ENCODE assay signal across 1 cellular context in the genomic region with DNA sequence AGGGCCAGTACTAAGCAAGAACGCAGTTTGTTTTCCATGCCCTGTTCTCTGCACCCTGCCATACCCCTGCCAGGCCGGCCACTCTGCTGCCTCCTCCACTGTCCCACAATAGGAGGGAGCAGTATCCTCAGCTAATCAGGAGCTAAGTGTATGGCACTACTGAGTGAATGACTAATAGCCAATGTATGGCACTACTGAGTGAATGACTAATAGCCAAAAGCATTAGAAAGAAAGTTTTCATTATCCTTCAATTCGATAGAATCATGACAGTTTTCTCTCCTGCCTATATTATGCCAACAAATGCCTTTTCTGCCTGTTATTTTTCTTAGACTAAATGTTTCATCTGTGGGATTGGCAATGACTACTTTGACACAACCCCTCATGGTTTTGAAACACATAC.
TF ChIP-seq lines count a peak whose summit lies in the region.

No MANE protein-coding gene starts in this region.

TF ChIP-seq in H1, 55 proteins besides CTCF, POLR2A, EP300 and RAD21:
- TF ChIP-seq ZNF274 (IDR thresholded peaks at IDR 0.05; ENCODE audit: borderline replicate concordance, extremely low read depth, low read length): no peak
- no peak for TF ChIP-seq TCF12 (IDR thresholded peaks at IDR 0.05; ENCODE audit: low read depth, low read length)
- TF ChIP-seq FOSL1 (IDR thresholded peaks at IDR 0.05; ENCODE audit: insufficient read depth, low read depth, low read length): no peak
- no peak for TF ChIP-seq SRF (IDR thresholded peaks at IDR 0.05; ENCODE audit: low read depth, low read length)
- TF ChIP-seq, protein P1, sequence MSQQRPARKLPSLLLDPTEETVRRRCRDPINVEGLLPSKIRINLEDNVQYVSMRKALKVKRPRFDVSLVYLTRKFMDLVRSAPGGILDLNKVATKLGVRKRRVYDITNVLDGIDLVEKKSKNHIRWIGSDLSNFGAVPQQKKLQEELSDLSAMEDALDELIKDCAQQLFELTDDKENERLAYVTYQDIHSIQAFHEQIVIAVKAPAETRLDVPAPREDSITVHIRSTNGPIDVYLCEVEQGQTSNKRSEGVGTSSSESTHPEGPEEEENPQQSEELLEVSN (IDR thresholded peaks at IDR 0.05): no peak
- TF ChIP-seq KDM5A (IDR thresholded peaks at IDR 0.05; ENCODE audit: low read length): no peak
- no peak for TF ChIP-seq EZH2 (IDR thresholded peaks at IDR 0.05; ENCODE audit: low read depth, low read length, severe bottlenecking)
- TF ChIP-seq CBX8 (IDR thresholded peaks at IDR 0.05; ENCODE audit: borderline replicate concordance, low read depth, low read length): no peak
- no peak for TF ChIP-seq PHF8 (conservative IDR thresholded peaks at IDR 0.05; ENCODE audit: low read depth, low read length)
- no peak for TF ChIP-seq KDM4A (IDR thresholded peaks at IDR 0.05; ENCODE audit: low read depth, low read length, severe bottlenecking)
- TF ChIP-seq, protein P2, sequence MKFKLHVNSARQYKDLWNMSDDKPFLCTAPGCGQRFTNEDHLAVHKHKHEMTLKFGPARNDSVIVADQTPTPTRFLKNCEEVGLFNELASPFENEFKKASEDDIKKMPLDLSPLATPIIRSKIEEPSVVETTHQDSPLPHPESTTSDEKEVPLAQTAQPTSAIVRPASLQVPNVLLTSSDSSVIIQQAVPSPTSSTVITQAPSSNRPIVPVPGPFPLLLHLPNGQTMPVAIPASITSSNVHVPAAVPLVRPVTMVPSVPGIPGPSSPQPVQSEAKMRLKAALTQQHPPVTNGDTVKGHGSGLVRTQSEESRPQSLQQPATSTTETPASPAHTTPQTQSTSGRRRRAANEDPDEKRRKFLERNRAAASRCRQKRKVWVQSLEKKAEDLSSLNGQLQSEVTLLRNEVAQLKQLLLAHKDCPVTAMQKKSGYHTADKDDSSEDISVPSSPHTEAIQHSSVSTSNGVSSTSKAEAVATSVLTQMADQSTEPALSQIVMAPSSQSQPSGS (IDR thresholded peaks at IDR 0.05; ENCODE audit: low read length): no peak
- TF ChIP-seq, protein P3, sequence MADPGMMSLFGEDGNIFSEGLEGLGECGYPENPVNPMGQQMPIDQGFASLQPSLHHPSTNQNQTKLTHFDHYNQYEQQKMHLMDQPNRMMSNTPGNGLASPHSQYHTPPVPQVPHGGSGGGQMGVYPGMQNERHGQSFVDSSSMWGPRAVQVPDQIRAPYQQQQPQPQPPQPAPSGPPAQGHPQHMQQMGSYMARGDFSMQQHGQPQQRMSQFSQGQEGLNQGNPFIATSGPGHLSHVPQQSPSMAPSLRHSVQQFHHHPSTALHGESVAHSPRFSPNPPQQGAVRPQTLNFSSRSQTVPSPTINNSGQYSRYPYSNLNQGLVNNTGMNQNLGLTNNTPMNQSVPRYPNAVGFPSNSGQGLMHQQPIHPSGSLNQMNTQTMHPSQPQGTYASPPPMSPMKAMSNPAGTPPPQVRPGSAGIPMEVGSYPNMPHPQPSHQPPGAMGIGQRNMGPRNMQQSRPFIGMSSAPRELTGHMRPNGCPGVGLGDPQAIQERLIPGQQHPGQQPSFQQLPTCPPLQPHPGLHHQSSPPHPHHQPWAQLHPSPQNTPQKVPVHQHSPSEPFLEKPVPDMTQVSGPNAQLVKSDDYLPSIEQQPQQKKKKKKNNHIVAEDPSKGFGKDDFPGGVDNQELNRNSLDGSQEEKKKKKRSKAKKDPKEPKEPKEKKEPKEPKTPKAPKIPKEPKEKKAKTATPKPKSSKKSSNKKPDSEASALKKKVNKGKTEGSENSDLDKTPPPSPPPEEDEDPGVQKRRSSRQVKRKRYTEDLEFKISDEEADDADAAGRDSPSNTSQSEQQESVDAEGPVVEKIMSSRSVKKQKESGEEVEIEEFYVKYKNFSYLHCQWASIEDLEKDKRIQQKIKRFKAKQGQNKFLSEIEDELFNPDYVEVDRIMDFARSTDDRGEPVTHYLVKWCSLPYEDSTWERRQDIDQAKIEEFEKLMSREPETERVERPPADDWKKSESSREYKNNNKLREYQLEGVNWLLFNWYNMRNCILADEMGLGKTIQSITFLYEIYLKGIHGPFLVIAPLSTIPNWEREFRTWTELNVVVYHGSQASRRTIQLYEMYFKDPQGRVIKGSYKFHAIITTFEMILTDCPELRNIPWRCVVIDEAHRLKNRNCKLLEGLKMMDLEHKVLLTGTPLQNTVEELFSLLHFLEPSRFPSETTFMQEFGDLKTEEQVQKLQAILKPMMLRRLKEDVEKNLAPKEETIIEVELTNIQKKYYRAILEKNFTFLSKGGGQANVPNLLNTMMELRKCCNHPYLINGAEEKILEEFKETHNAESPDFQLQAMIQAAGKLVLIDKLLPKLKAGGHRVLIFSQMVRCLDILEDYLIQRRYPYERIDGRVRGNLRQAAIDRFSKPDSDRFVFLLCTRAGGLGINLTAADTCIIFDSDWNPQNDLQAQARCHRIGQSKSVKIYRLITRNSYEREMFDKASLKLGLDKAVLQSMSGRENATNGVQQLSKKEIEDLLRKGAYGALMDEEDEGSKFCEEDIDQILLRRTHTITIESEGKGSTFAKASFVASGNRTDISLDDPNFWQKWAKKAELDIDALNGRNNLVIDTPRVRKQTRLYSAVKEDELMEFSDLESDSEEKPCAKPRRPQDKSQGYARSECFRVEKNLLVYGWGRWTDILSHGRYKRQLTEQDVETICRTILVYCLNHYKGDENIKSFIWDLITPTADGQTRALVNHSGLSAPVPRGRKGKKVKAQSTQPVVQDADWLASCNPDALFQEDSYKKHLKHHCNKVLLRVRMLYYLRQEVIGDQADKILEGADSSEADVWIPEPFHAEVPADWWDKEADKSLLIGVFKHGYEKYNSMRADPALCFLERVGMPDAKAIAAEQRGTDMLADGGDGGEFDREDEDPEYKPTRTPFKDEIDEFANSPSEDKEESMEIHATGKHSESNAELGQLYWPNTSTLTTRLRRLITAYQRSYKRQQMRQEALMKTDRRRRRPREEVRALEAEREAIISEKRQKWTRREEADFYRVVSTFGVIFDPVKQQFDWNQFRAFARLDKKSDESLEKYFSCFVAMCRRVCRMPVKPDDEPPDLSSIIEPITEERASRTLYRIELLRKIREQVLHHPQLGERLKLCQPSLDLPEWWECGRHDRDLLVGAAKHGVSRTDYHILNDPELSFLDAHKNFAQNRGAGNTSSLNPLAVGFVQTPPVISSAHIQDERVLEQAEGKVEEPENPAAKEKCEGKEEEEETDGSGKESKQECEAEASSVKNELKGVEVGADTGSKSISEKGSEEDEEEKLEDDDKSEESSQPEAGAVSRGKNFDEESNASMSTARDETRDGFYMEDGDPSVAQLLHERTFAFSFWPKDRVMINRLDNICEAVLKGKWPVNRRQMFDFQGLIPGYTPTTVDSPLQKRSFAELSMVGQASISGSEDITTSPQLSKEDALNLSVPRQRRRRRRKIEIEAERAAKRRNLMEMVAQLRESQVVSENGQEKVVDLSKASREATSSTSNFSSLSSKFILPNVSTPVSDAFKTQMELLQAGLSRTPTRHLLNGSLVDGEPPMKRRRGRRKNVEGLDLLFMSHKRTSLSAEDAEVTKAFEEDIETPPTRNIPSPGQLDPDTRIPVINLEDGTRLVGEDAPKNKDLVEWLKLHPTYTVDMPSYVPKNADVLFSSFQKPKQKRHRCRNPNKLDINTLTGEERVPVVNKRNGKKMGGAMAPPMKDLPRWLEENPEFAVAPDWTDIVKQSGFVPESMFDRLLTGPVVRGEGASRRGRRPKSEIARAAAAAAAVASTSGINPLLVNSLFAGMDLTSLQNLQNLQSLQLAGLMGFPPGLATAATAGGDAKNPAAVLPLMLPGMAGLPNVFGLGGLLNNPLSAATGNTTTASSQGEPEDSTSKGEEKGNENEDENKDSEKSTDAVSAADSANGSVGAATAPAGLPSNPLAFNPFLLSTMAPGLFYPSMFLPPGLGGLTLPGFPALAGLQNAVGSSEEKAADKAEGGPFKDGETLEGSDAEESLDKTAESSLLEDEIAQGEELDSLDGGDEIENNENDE (IDR thresholded peaks at IDR 0.05; ENCODE audit: insufficient replicate concordance, low read length): no peak
- TF ChIP-seq CHD1 (IDR thresholded peaks at IDR 0.05; ENCODE audit: low read depth, low read length): no peak
- TF ChIP-seq BACH1 (IDR thresholded peaks at IDR 0.05; ENCODE audit: low read length): no peak
